In the genomic region with DNA sequence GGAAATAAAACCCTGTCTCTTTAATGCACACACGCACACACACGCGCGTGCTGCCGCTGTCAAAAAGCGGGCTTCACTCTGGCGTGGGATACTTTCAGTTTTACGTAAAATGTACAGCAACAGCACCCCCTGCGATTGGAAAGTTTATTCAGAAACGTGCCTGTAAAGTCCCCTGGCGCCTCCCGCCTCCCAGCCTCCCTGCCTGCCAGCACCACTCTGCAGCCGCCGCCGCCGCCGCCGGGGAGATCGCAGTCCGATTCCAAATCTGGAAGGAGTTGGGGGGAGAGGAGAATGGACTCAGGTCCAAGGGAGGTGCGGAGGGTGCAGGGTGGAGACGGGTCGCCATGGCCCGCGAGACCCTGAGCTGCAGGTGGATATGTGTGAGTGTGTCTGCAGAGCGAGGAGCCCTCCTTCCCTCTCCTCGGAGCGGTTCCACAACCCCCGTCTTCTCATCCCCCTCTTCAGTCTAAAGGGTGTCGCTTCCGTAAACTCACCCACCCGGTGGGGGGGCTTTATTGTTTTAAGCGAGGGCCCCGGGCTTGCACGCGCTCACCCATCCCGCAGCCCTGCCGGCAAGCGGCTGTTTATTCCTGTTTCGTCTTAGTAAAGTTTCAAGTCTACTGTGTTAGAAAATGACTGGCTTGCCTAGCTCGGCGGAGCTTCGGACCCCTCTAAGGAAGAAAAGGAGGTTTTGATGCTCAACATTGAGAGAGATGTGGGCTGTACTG, we compare ENCODE assay signal across 1 cellular context.
A peak's percentile ranks its signal among the peaks of the same experiment; 100 is the strongest.
TF ChIP-seq lines count a peak whose summit lies in the region.

No MANE protein-coding gene starts in this region.

TF ChIP-seq in HepG2, 621 proteins besides CTCF, POLR2A, EP300 and RAD21 (continued from another document):
- no peak for TF ChIP-seq BRCA1 (CRISPR knock-in tag; IDR thresholded peaks at IDR 0.05)
- no peak for TF ChIP-seq ZNF777 (CRISPR knock-in tag; IDR thresholded peaks at IDR 0.05)
- no peak; the same call in 1 of the 2 replicates for TF ChIP-seq EED (CRISPR knock-in tag; IDR thresholded peaks at IDR 0.05)
- no peak for TF ChIP-seq KLF15 (CRISPR knock-in tag; IDR thresholded peaks at IDR 0.05; ENCODE audit: borderline replicate concordance)
- TF ChIP-seq NFRKB (IDR thresholded peaks at IDR 0.05): no peak
- TF ChIP-seq HOXA9 (CRISPR knock-in tag; IDR thresholded peaks at IDR 0.05; ENCODE audit: borderline replicate concordance): no peak
- TF ChIP-seq, protein P1, sequence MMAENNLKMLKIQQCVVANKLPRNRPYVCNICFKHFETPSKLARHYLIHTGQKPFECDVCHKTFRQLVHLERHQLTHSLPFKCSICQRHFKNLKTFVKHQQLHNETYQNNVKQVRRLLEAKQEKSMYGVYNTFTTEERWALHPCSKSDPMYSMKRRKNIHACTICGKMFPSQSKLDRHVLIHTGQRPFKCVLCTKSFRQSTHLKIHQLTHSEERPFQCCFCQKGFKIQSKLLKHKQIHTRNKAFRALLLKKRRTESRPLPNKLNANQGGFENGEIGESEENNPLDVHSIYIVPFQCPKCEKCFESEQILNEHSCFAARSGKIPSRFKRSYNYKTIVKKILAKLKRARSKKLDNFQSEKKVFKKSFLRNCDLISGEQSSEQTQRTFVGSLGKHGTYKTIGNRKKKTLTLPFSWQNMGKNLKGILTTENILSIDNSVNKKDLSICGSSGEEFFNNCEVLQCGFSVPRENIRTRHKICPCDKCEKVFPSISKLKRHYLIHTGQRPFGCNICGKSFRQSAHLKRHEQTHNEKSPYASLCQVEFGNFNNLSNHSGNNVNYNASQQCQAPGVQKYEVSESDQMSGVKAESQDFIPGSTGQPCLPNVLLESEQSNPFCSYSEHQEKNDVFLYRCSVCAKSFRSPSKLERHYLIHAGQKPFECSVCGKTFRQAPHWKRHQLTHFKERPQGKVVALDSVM (CRISPR knock-in tag; IDR thresholded peaks at IDR 0.05): peak; percentile 53; the same call in 1 of the 2 replicates
- no peak for TF ChIP-seq MXD1 (CRISPR knock-in tag; IDR thresholded peaks at IDR 0.05)
- TF ChIP-seq BHLHE40 (IDR thresholded peaks at IDR 0.05; ENCODE audit: low read length): peak; percentile 57
- no peak for TF ChIP-seq ZNF768 (CRISPR knock-in tag; IDR thresholded peaks at IDR 0.05)
- TF ChIP-seq ZBTB42 (CRISPR knock-in tag; IDR thresholded peaks at IDR 0.05): no peak
- TF ChIP-seq, protein P2, sequence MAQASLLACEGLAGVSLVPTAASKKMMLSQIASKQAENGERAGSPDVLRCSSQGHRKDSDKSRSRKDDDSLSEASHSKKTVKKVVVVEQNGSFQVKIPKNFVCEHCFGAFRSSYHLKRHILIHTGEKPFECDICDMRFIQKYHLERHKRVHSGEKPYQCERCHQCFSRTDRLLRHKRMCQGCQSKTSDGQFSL (CRISPR knock-in tag; IDR thresholded peaks at IDR 0.05): no peak
- no peak for TF ChIP-seq ZNF703 (CRISPR knock-in tag; IDR thresholded peaks at IDR 0.05; ENCODE audit: borderline replicate concordance)
- TF ChIP-seq SP5 (CRISPR knock-in tag; IDR thresholded peaks at IDR 0.05; ENCODE audit: borderline replicate concordance, low read depth): no peak
- TF ChIP-seq HIVEP1 (CRISPR knock-in tag; IDR thresholded peaks at IDR 0.05): no peak
- TF ChIP-seq ZNF382 (CRISPR knock-in tag; IDR thresholded peaks at IDR 0.05; ENCODE audit: borderline replicate concordance): no peak
TF ChIP-seq in HepG2: peak in this region for 25.
